24 cellular contexts compared by ENCODE assay signal in the genomic region with DNA sequence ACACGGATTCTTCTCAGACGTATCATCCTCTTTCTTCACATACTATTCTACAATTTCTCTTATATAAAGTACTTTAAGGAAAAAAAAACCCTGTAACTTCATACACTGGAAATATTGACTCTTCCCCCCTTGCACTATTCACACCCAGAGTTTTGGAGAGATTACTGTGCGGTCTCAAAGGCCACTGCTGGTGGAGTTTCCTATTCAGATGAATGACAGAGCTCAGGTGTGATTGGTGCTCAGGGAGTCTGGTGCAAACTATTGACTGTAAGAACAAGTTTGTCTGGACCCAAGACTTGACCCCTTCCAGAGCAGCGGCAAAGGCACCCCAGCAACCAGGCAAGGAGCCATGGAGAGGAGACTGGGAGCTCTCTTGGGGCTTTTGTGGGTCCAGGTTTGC.
DNase-seq lines count a peak whose midpoint lies in the region; ATAC-seq and TF ChIP-seq lines count a peak whose summit lies in the region.
"Had no signal": no experiment of that assay in that cellular context is flagged by ENCODE, and none has a peak within 500 bp of the region (broad histone marks: within the 10 kb centered on the region; RNA-seq: fewer than 3 reads in every experiment).

No MANE protein-coding gene starts in this region.

- peak overlapping the region; percentile 60 for H3K27ac Mint-ChIP-seq in T-helper 2 cell treated with Interferon-gamma antibody and Interleukin-4, amounts not matched to agents 5 μg/mL and 100 μg/mL, for 36 hours
- peak overlapping the region; percentile 51 for H3K27ac Mint-ChIP-seq in activated naive CD4-positive, alpha-beta T cell treated with anti-CD3 and anti-CD28 coated beads, Interleukin-2, amount 50 U/mL, for 24 hours
- H3K27ac Mint-ChIP-seq in activated naive CD8-positive, alpha-beta T cell treated with anti-CD3 and anti-CD28 coated beads, Interleukin-2, amount 50 U/mL, for 24 hours: peak overlapping the region; percentile 74
- H3K27ac Mint-ChIP-seq: HFFc6; IgD-negative memory B cell; stimulated activated naive B cell treated with anti-CD40 and anti-IgM and Interleukin-4, amounts not matched to agents 10 μg/mL and 1 μg/mL and 100 μg/mL, for 72 hours had no signal

- no peaks in the 10 kb centered on the region for H3K9me3 Mint-ChIP-seq in T-helper 2 cell treated with Interferon-gamma antibody and Interleukin-4, amounts not matched to agents 5 μg/mL and 100 μg/mL, for 36 hours
- H3K9me3 Mint-ChIP-seq in activated naive CD4-positive, alpha-beta T cell treated with anti-CD3 and anti-CD28 coated beads, Interleukin-2, amount 50 U/mL, for 24 hours: no peaks in the 10 kb centered on the region
- H3K9me3 Mint-ChIP-seq in activated naive CD8-positive, alpha-beta T cell treated with anti-CD3 and anti-CD28 coated beads, Interleukin-2, amount 50 U/mL, for 24 hours: no peaks in the 10 kb centered on the region
- H3K9me3 Mint-ChIP-seq: stimulated activated naive B cell treated with anti-CD40 and anti-IgM and Interleukin-4, amounts not matched to agents 10 μg/mL and 1 μg/mL and 100 μg/mL, for 72 hours had no signal

- H3K27me3 Mint-ChIP-seq in T-helper 2 cell treated with Interferon-gamma antibody and Interleukin-4, amounts not matched to agents 5 μg/mL and 100 μg/mL, for 36 hours (ENCODE audit: low read depth): peaks cover 22% of the 10 kb centered on the region
- H3K27me3 Mint-ChIP-seq in activated naive CD4-positive, alpha-beta T cell treated with anti-CD3 and anti-CD28 coated beads, Interleukin-2, amount 50 U/mL, for 24 hours: peaks cover 2% of the 10 kb centered on the region
- peaks cover 5% of the 10 kb centered on the region for H3K27me3 Mint-ChIP-seq in activated naive CD8-positive, alpha-beta T cell treated with anti-CD3 and anti-CD28 coated beads, Interleukin-2, amount 50 U/mL, for 24 hours

- H3K4me1 Mint-ChIP-seq in T-helper 2 cell treated with Interferon-gamma antibody and Interleukin-4, amounts not matched to agents 5 μg/mL and 100 μg/mL, for 36 hours (ENCODE audit: low read depth): peaks cover 6% of the 10 kb centered on the region
- H3K4me1 Mint-ChIP-seq in activated naive CD4-positive, alpha-beta T cell treated with anti-CD3 and anti-CD28 coated beads, Interleukin-2, amount 50 U/mL, for 24 hours: peaks cover 8% of the 10 kb centered on the region
- H3K4me1 Mint-ChIP-seq in activated naive CD8-positive, alpha-beta T cell treated with anti-CD3 and anti-CD28 coated beads, Interleukin-2, amount 50 U/mL, for 24 hours: peaks cover 16% of the 10 kb centered on the region
- H3K4me1 Mint-ChIP-seq: IgD-negative memory B cell; stimulated activated naive B cell treated with anti-CD40 and anti-IgM and Interleukin-4, amounts not matched to agents 10 μg/mL and 1 μg/mL and 100 μg/mL, for 72 hours had no signal

- H3K4me3 Mint-ChIP-seq in T-helper 2 cell treated with Interferon-gamma antibody and Interleukin-4, amounts not matched to agents 5 μg/mL and 100 μg/mL, for 36 hours: peak overlapping the region; percentile 62
- peak overlapping the region; percentile 73 for H3K4me3 Mint-ChIP-seq in activated naive CD4-positive, alpha-beta T cell treated with anti-CD3 and anti-CD28 coated beads, Interleukin-2, amount 50 U/mL, for 24 hours
- peak overlapping the region; percentile 72 for H3K4me3 Mint-ChIP-seq in activated naive CD8-positive, alpha-beta T cell treated with anti-CD3 and anti-CD28 coated beads, Interleukin-2, amount 50 U/mL, for 24 hours
- H3K4me3 Mint-ChIP-seq: HFFc6; IgD-negative memory B cell; stimulated activated naive B cell treated with anti-CD40 and anti-IgM and Interleukin-4, amounts not matched to agents 10 μg/mL and 1 μg/mL and 100 μg/mL, for 72 hours had no signal

- DNase-seq in T-helper 2 cell treated with Interferon-gamma antibody and Interleukin-4, amounts not matched to agents 5 μg/mL and 100 μg/mL, for 36 hours (ENCODE audit: low spot score): no peak
- DNase-seq in T-helper 2 cell (no peak), GM20000 (ENCODE audit: low spot score) (no peak), cardiac septum (ENCODE audit: low spot score) (no peak)
- no peak for DNase-seq in activated naive CD4-positive, alpha-beta T cell (lab: John Stamatoyannopoulos, UW)
- no peak for DNase-seq in activated naive CD8-positive, alpha-beta T cell treated with anti-CD3 and anti-CD28 coated beads, Interleukin-2, amount 50 U/mL, for 24 hours
- DNase-seq: 8988T; activated CD4-positive, alpha-beta T cell treated with anti-CD3 and anti-CD28 coated beads, Interleukin-2, amount 50 U/mL, for 1 hour; effector memory CD4-positive, alpha-beta T cell; GOT3; HFFc6; islet precursor cell; left ventricle myocardium inferior; mesendoderm; NCI-H146; NCI-H345; NCI-H69; PC-9; SK-N-SH; stimulated activated naive B cell treated with anti-CD40 and anti-IgM and Interleukin-4, amounts not matched to agents 10 μg/mL and 1 μg/mL and 100 μg/mL, for 72 hours; upper lobe of right lung had no signal

- TF ChIP-seq CTCF in GM20000 (IDR thresholded peaks at IDR 0.05; ENCODE audit: extremely low read depth, missing control alignments): no peak

- ATAC-seq in activated naive CD8-positive, alpha-beta T cell treated with anti-CD3 and anti-CD28 coated beads, Interleukin-2, amount 50 U/mL, for 24 hours: peak; percentile 85
- ATAC-seq in GM18505 (IDR thresholded peaks at IDR 0.05; ENCODE audit: unreplicated experiment): no peak
- ATAC-seq: stimulated activated naive B cell treated with anti-CD40 and anti-IgM and Interleukin-4, amounts not matched to agents 10 μg/mL and 1 μg/mL and 100 μg/mL, for 72 hours; upper lobe of right lung had no signal

- intact Hi-C loops in cardiac septum (cut with DNase I): no loop called here

- H3K36me3 Mint-ChIP-seq in T-helper 2 cell treated with Interferon-gamma antibody and Interleukin-4, amounts not matched to agents 5 μg/mL and 100 μg/mL, for 36 hours (ENCODE audit: low read depth): peaks cover 5% of the 10 kb centered on the region
- no peaks in the 10 kb centered on the region for H3K36me3 Mint-ChIP-seq in activated naive CD4-positive, alpha-beta T cell treated with anti-CD3 and anti-CD28 coated beads, Interleukin-2, amount 50 U/mL, for 24 hours
- H3K36me3 Mint-ChIP-seq in activated naive CD8-positive, alpha-beta T cell treated with anti-CD3 and anti-CD28 coated beads, Interleukin-2, amount 50 U/mL, for 24 hours (ENCODE audit: low read depth): no peaks in the 10 kb centered on the region
- H3K36me3 Mint-ChIP-seq: IgD-negative memory B cell; stimulated activated naive B cell treated with anti-CD40 and anti-IgM and Interleukin-4, amounts not matched to agents 10 μg/mL and 1 μg/mL and 100 μg/mL, for 72 hours had no signal

- no peak for TF ChIP-seq POLR2A in GM18505 (IDR thresholded peaks at IDR 0.05; ENCODE audit: borderline replicate concordance, extremely low read depth, insufficient read depth, insufficient read length)
